In the genomic region with DNA sequence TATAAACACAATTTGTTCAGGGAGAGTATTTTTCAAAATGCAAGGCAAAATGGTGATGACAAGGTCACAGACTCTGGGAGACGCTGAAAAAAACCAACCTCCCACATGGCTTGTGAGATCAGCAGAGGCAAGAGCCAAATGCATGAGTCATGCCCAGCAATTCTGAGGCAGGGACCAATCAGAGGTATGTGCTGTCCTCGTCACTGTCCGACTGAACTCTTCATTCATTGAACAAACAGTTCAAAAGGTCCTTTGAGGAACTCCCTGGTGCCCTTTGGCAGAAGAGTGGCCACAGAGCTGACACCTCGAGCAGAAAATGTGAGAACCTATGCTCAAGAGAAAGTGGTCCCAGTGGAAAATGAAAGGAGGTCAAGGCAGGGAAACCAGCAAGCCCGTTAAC, we compare ENCODE assay signal across 8 cellular contexts. TPM values are rescaled to one million over a fixed set of nuclear protein-coding genes. Genes with fewer than 3 reads are reported as not detected.
DNase-seq lines count a peak whose midpoint lies in the region; ATAC-seq and TF ChIP-seq lines count a peak whose summit lies in the region.

No MANE protein-coding gene starts in this region.

- peaks cover 85% of the 10 kb centered on the region for H3K4me1 Mint-ChIP-seq in nephron progenitor cell
- no peaks in the 10 kb centered on the region for H3K4me1 Mint-ChIP-seq in activated CD8-positive, alpha-beta memory T cell treated with anti-CD3 and anti-CD28 coated beads, Interleukin-2, amount 10 ng/mL, durations not matched to agents 7 days and 5 days

- no peak overlapping the region for H3K4me3 ChIP-seq in fibroblast of mammary gland (ENCODE audit: control insufficient read depth, low read depth, low read length)

- CTCF ChIA-PET in activated CD8-positive, alpha-beta memory T cell treated with anti-CD3 and anti-CD28 coated beads, Interleukin-2, amount 10 ng/mL, durations not matched to agents 7 days and 5 days (lab: Charles Lee) = no interaction called here

- peak; percentile 91 for DNase-seq in AG20443 (ENCODE audit: low spot score)
- peak; percentile 96 for DNase-seq in RPMI7951 (ENCODE audit: low read depth)
- peak; percentile 100 for DNase-seq in fibroblast of mammary gland (ENCODE audit: low read depth)
- DNase-seq in nephron progenitor cell = no peak
- no peak for DNase-seq in activated CD8-positive, alpha-beta memory T cell treated with anti-CD3 and anti-CD28 coated beads, Interleukin-2, amount 10 ng/mL, durations not matched to agents 7 days and 5 days

- H3K27ac Mint-ChIP-seq in nephron progenitor cell = peak overlapping the region; percentile 95
- no peak overlapping the region for H3K27ac Mint-ChIP-seq in activated CD8-positive, alpha-beta memory T cell treated with anti-CD3 and anti-CD28 coated beads, Interleukin-2, amount 10 ng/mL, durations not matched to agents 7 days and 5 days

- peaks cover 32% of the 10 kb centered on the region for H3K36me3 Mint-ChIP-seq in nephron progenitor cell (ENCODE audit: low read depth)
- no peaks in the 10 kb centered on the region for H3K36me3 Mint-ChIP-seq in activated CD8-positive, alpha-beta memory T cell treated with anti-CD3 and anti-CD28 coated beads, Interleukin-2, amount 10 ng/mL, durations not matched to agents 7 days and 5 days

- no peaks in the 10 kb centered on the region for H3K27me3 Mint-ChIP-seq in nephron progenitor cell (ENCODE audit: low read depth, poor library complexity)
- H3K27me3 Mint-ChIP-seq in activated CD8-positive, alpha-beta memory T cell treated with anti-CD3 and anti-CD28 coated beads, Interleukin-2, amount 10 ng/mL, durations not matched to agents 7 days and 5 days = no peaks in the 10 kb centered on the region

- H3K4me3 Mint-ChIP-seq in nephron progenitor cell = no peak overlapping the region
- H3K4me3 Mint-ChIP-seq in activated CD8-positive, alpha-beta memory T cell treated with anti-CD3 and anti-CD28 coated beads, Interleukin-2, amount 10 ng/mL, durations not matched to agents 7 days and 5 days = no peak overlapping the region

- no peak for ATAC-seq in activated CD8-positive, alpha-beta memory T cell treated with anti-CD3 and anti-CD28 coated beads, Interleukin-2, amount 10 ng/mL, durations not matched to agents 7 days and 5 days
- ATAC-seq in GM21381 (IDR thresholded peaks at IDR 0.05; ENCODE audit: unreplicated experiment) (no peak), GM18907 (IDR thresholded peaks at IDR 0.05; ENCODE audit: unreplicated experiment) (no peak), HG03095 (IDR thresholded peaks at IDR 0.05; ENCODE audit: unreplicated experiment) (no peak)

- no peak for TF ChIP-seq CTCF in fibroblast of mammary gland (conservative IDR thresholded peaks at IDR 0.05; ENCODE audit: control insufficient read depth, insufficient read depth, low read depth, low read length)
- no peak for TF ChIP-seq CTCF in nephron progenitor cell (IDR thresholded peaks at IDR 0.05)

- H3K9me3 Mint-ChIP-seq in nephron progenitor cell = no peaks in the 10 kb centered on the region
- H3K9me3 Mint-ChIP-seq in activated CD8-positive, alpha-beta memory T cell treated with anti-CD3 and anti-CD28 coated beads, Interleukin-2, amount 10 ng/mL, durations not matched to agents 7 days and 5 days (ENCODE audit: low read depth) = peaks cover 12% of the 10 kb centered on the region

RNA-seq across cellular contexts. Expression of a gene that starts 51.0 kb away (rescaled TPM):
- 48.6 and 52.0 TPM in 2 replicates for total RNA-seq in RPMI7951 (2014; rRNA removed; shearing (Covaris generic))
- not detected for total RNA-seq in activated CD8-positive, alpha-beta memory T cell treated with anti-CD3 and anti-CD28 coated beads, Interleukin-2, amount 10 ng/mL, durations not matched to agents 7 days and 5 days

Comparison
In these comparisons a context has a peak if more than half of its experiments do, and no peak if none do; other contexts are left out.
1. DNase-seq: peak in AG20443 (single experiment), RPMI7951 (single experiment) and fibroblast of mammary gland (single experiment); none in nephron progenitor cell (single experiment) and activated CD8-positive, alpha-beta memory T cell treated with anti-CD3 and anti-CD28 coated beads, Interleukin-2, amount 10 ng/mL, durations not matched to agents 7 days and 5 days (single experiment).
2. RNA of a gene that starts 51.0 kb away (total RNA-seq): 48.6 to 52.0 TPM in RPMI7951; not detected in activated CD8-positive, alpha-beta memory T cell treated with anti-CD3 and anti-CD28 coated beads, Interleukin-2, amount 10 ng/mL, durations not matched to agents 7 days and 5 days; every median in the first group is over 10 times any median in the second.